In genomic region chrX:150088042-150088441, GRCh38 we compare ENCODE assay signal across 32 cellular contexts.
"Had no signal": no experiment of that assay in that cellular context is flagged by ENCODE, and none has a peak within 500 bp of the region (broad histone marks: within the 10 kb centered on the region; RNA-seq: fewer than 3 reads in every experiment).

No MANE protein-coding gene starts in this region.

- H3K9me3 ChIP-seq: adrenal gland, body of pancreas, breast epithelium, colonic mucosa, heart left ventricle had no signal

- H3K4me1 ChIP-seq: adrenal gland, body of pancreas, breast epithelium, colonic mucosa had no signal

- DNase-seq: activated B cell treated with CpG ODN at 0.5 μM for 24 hours; activated CD4-positive, alpha-beta T cell treated with anti-CD3 and anti-CD28 coated beads for 48 hours; activated CD4-positive, alpha-beta T cell treated with anti-CD3 and anti-CD28 coated beads, Interleukin-2, amount 50 U/mL, for 1 hour; activated CD4-positive, alpha-beta T cell treated with anti-CD3 and anti-CD28 coated beads, Interleukin-2, amount 50 U/mL, for 48 hours; activated CD8-positive, alpha-beta memory T cell treated with anti-CD3 and anti-CD28 coated beads for 24 hours; activated CD8-positive, alpha-beta T cell treated with anti-CD3 and anti-CD28 coated beads for 36 hours; activated effector memory CD4-positive, alpha-beta T cell treated with Interleukin-2 at 50 U/mL for 16 hours; activated gamma-delta T cell treated with Interleukin-2 at 50 U/mL for 16 hours; activated naive CD4-positive, alpha-beta T cell treated with anti-CD3 and anti-CD28 coated beads for 36 hours; activated naive CD8-positive, alpha-beta T cell treated with anti-CD3 and anti-CD28 coated beads for 36 hours; activated naive CD8-positive, alpha-beta T cell treated with anti-CD3 and anti-CD28 coated beads, Interleukin-2, amount 50 U/mL, for 24 hours; activated T-cell treated with anti-CD3 and anti-CD28 coated beads, Interleukin-2, amount 50 U/mL, for 4 hours; adrenal gland; amygdala; aorta; body of pancreas; central memory CD4-positive, alpha-beta T cell; cerebellar nuclear complex; colonic mucosa; effector memory CD4-positive, alpha-beta T cell; endodermal cell; glutamatergic neuron; heart left ventricle; T-helper 1 cell; T-helper 17 cell; T1000; WERI-Rb-1 had no signal

- H3K36me3 ChIP-seq: adrenal gland, breast epithelium, cardiac muscle cell, colonic mucosa, heart left ventricle, WERI-Rb-1 had no signal

- H3K27me3 ChIP-seq: body of pancreas, cardiac muscle cell, colonic mucosa had no signal

- H3K27ac Mint-ChIP-seq: activated B cell treated with CpG ODN at 0.5 μM for 24 hours; activated CD8-positive, alpha-beta T cell treated with anti-CD3 and anti-CD28 coated beads for 36 hours; activated naive CD4-positive, alpha-beta T cell treated with anti-CD3 and anti-CD28 coated beads for 36 hours; activated naive CD4-positive, alpha-beta T cell treated with anti-CD3 and anti-CD28 coated beads, Interleukin-2, amount 50 U/mL, for 24 hours; activated naive CD8-positive, alpha-beta T cell treated with anti-CD3 and anti-CD28 coated beads for 36 hours; activated naive CD8-positive, alpha-beta T cell treated with anti-CD3 and anti-CD28 coated beads, Interleukin-2, amount 50 U/mL, for 24 hours; activated T-helper 17 cell treated with anti-CD3 and anti-CD28 coated beads, Interleukin-2, amount 50 U/mL, for 72 hours; endodermal cell; T-helper 17 cell; T-helper 2 cell treated with Interferon-gamma antibody and Interleukin-4, amounts not matched to agents 5 μg/mL and 100 μg/mL, for 36 hours had no signal

- H3K4me3 Mint-ChIP-seq: activated B cell treated with CpG ODN at 0.5 μM for 24 hours; activated CD8-positive, alpha-beta T cell treated with anti-CD3 and anti-CD28 coated beads for 36 hours; activated naive CD4-positive, alpha-beta T cell treated with anti-CD3 and anti-CD28 coated beads for 36 hours; activated naive CD4-positive, alpha-beta T cell treated with anti-CD3 and anti-CD28 coated beads, Interleukin-2, amount 50 U/mL, for 24 hours; activated naive CD8-positive, alpha-beta T cell treated with anti-CD3 and anti-CD28 coated beads for 36 hours; activated naive CD8-positive, alpha-beta T cell treated with anti-CD3 and anti-CD28 coated beads, Interleukin-2, amount 50 U/mL, for 24 hours; activated T-cell treated with anti-CD3 and anti-CD28 coated beads, Interleukin-2, amount 50 U/mL, for 4 hours; activated T-helper 17 cell treated with anti-CD3 and anti-CD28 coated beads, Interleukin-2, amount 50 U/mL, for 72 hours; endodermal cell; T-helper 17 cell; T-helper 2 cell treated with Interferon-gamma antibody and Interleukin-4, amounts not matched to agents 5 μg/mL and 100 μg/mL, for 36 hours had no signal

- H3K27ac ChIP-seq: adrenal gland, body of pancreas, breast epithelium, cardiac muscle cell, colonic mucosa, heart left ventricle, WERI-Rb-1 had no signal

- H3K4me3 ChIP-seq: adrenal gland, body of pancreas, breast epithelium, cardiac muscle cell, colonic mucosa, heart left ventricle had no signal

- H3K9me3 Mint-ChIP-seq: activated B cell treated with CpG ODN at 0.5 μM for 24 hours; activated CD8-positive, alpha-beta T cell treated with anti-CD3 and anti-CD28 coated beads for 36 hours; activated naive CD4-positive, alpha-beta T cell treated with anti-CD3 and anti-CD28 coated beads for 36 hours; activated naive CD4-positive, alpha-beta T cell treated with anti-CD3 and anti-CD28 coated beads, Interleukin-2, amount 50 U/mL, for 24 hours; activated naive CD8-positive, alpha-beta T cell treated with anti-CD3 and anti-CD28 coated beads for 36 hours; activated naive CD8-positive, alpha-beta T cell treated with anti-CD3 and anti-CD28 coated beads, Interleukin-2, amount 50 U/mL, for 24 hours; activated T-cell treated with anti-CD3 and anti-CD28 coated beads, Interleukin-2, amount 50 U/mL, for 4 hours; activated T-helper 17 cell treated with anti-CD3 and anti-CD28 coated beads, Interleukin-2, amount 50 U/mL, for 72 hours; T-helper 2 cell treated with Interferon-gamma antibody and Interleukin-4, amounts not matched to agents 5 μg/mL and 100 μg/mL, for 36 hours had no signal

- H3K36me3 Mint-ChIP-seq: activated naive CD4-positive, alpha-beta T cell treated with anti-CD3 and anti-CD28 coated beads, Interleukin-2, amount 50 U/mL, for 24 hours; activated naive CD8-positive, alpha-beta T cell treated with anti-CD3 and anti-CD28 coated beads for 36 hours had no signal

- H3K27me3 Mint-ChIP-seq: activated B cell treated with CpG ODN at 0.5 μM for 24 hours; activated CD8-positive, alpha-beta T cell treated with anti-CD3 and anti-CD28 coated beads for 36 hours; activated naive CD4-positive, alpha-beta T cell treated with anti-CD3 and anti-CD28 coated beads, Interleukin-2, amount 50 U/mL, for 24 hours; activated naive CD8-positive, alpha-beta T cell treated with anti-CD3 and anti-CD28 coated beads for 36 hours; activated naive CD8-positive, alpha-beta T cell treated with anti-CD3 and anti-CD28 coated beads, Interleukin-2, amount 50 U/mL, for 24 hours; activated T-helper 17 cell treated with anti-CD3 and anti-CD28 coated beads, Interleukin-2, amount 50 U/mL, for 72 hours; T-helper 17 cell had no signal

- H3K4me1 Mint-ChIP-seq: activated naive CD4-positive, alpha-beta T cell treated with anti-CD3 and anti-CD28 coated beads, Interleukin-2, amount 50 U/mL, for 24 hours; activated naive CD8-positive, alpha-beta T cell treated with anti-CD3 and anti-CD28 coated beads for 36 hours; activated naive CD8-positive, alpha-beta T cell treated with anti-CD3 and anti-CD28 coated beads, Interleukin-2, amount 50 U/mL, for 24 hours; activated T-helper 17 cell treated with anti-CD3 and anti-CD28 coated beads, Interleukin-2, amount 50 U/mL, for 72 hours; endodermal cell; T-helper 17 cell had no signal
